ENCODE assay signal across 8 cellular contexts in the genomic region with DNA sequence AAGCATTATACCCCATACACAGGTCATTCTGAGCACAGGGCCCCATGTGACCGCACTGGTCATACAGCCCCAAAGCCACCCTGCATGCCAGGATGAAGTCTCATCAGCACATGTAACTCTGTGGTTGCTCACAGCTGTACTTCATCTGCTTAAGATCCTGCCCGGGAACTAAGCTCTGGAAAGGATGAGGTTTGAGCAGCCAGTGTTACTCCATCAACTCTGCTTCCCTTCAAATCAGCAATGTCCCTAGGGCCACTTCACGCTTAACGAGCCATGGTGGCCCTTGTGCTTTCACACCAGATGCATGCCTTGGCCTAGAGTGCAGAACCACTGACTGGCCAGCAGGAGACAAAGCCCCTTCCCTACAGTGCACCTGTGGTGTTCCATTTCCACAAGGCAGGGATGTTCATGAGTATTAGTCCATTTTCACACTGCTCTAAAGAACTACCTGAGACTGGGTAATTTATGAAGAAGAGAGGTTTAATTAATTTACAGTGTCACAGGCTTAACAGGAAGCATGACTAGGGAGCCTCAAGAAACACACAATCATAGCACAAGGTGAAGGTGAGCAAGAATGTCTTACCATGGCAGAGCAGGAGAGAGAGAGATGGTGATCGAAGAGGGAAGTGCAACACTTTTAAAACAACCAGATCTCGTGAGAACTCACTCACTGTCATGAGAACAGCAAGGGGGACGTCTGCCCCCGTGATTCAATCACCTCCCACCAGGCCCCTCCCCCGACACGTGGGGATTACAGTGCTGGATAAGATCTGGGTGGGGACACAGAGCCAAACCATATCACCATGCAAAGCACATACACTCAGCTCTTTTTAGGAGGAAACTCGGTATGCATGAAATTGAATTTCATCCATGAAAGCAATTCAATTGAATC.
DNase-seq lines count a peak whose midpoint lies in the region; ATAC-seq and TF ChIP-seq lines count a peak whose summit lies in the region.
"Had no signal": no experiment of that assay in that cellular context is flagged by ENCODE, and none has a peak within 500 bp of the region (broad histone marks: within the 10 kb centered on the region; RNA-seq: fewer than 3 reads in every experiment).

No MANE protein-coding gene starts in this region.

- H3K4me3 ChIP-seq in astrocyte of the cerebellum (ENCODE audit: low read depth, low read length): no peak overlapping the region
- no peak overlapping the region for H3K4me3 ChIP-seq in osteoblast (ENCODE audit: insufficient read depth, low read length)

- H3K27ac ChIP-seq in osteoblast (ENCODE audit: low read depth, low read length): no peak overlapping the region

- H3K36me3 ChIP-seq in osteoblast (ENCODE audit: insufficient read depth, low read length): no peaks in the 10 kb centered on the region

- H4K20me1 ChIP-seq in osteoblast (ENCODE audit: insufficient read depth, low read length): no peaks in the 10 kb centered on the region

- no peak overlapping the region for H3K4me2 ChIP-seq in osteoblast (ENCODE audit: insufficient read depth, low read length)

- TF ChIP-seq CTCF in astrocyte of the cerebellum (IDR thresholded peaks at IDR 0.05; ENCODE audit: low read depth, low read length, missing control alignments) (peak; percentile 8), osteoblast (IDR thresholded peaks at IDR 0.05; ENCODE audit: extremely low read depth, low read depth, low read length) (peak; percentile 8)

- ATAC-seq in GM19463 (IDR thresholded peaks at IDR 0.05; ENCODE audit: unreplicated experiment): no peak

- peaks cover 2% of the 10 kb centered on the region for H3K4me1 ChIP-seq in osteoblast (ENCODE audit: insufficient read depth, low read length)

- DNase-seq in GM03348 (ENCODE audit: low spot score) (peak; percentile 61), LHCN-M2 (ENCODE audit: low read depth) (peak; percentile 57), astrocyte of the cerebellum (ENCODE audit: low read depth) (no peak), osteoblast (ENCODE audit: insufficient read length, low spot score, missing footprints) (no peak), NCI-H1105 treated with DMSO at 0.1 percent for 48 hours (lab: John Stamatoyannopoulos, UW) (no peak), activated T-cell treated with anti-CD3 and anti-CD28 coated beads for 4 hours (no peak)
- DNase-seq: NCI-H1092 treated with DMSO at 0.1 percent for 48 hours had no signal

- in situ Hi-C loops in astrocyte of the cerebellum (cut with HindIII; ENCODE audit: low sequenced_read_pairs): no loop called here

- H3K9me3 ChIP-seq in osteoblast (ENCODE audit: low read depth, low read length): no peaks in the 10 kb centered on the region

- H3K79me2 ChIP-seq in osteoblast (ENCODE audit: insufficient read depth, low read length): no peaks in the 10 kb centered on the region

- peaks cover 13% of the 10 kb centered on the region for H3K27me3 ChIP-seq in osteoblast (ENCODE audit: insufficient read depth, low read length)

- H2AFZ ChIP-seq in osteoblast (ENCODE audit: low read length): no peak overlapping the region

Comparison
In these comparisons a context has a peak if more than half of its experiments do, and no peak if none do; other contexts are left out.
1. DNase-seq: peak in GM03348 (single experiment) and LHCN-M2 (single experiment); none in astrocyte of the cerebellum (single experiment), osteoblast (single experiment), NCI-H1105 treated with DMSO at 0.1 percent for 48 hours (single experiment) and activated T-cell treated with anti-CD3 and anti-CD28 coated beads for 4 hours (single experiment).